1 cellular context compared by ENCODE assay signal in the genomic region with DNA sequence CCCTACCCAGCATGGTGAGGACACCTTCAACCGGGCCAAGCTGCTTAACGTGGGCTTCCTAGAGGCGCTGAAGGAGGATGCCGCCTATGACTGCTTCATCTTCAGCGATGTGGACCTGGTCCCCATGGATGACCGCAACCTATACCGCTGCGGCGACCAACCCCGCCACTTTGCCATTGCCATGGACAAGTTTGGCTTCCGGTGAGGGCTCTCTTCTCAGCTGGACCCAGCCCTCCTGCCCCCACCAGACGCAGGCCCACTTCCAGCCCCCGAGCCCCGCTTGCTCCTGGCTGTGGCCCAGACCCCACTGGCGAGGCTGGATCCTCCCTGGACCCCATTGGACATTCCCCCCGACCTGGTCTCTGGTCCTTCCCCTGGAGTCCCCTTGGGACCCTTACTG.
TF ChIP-seq lines count a peak whose summit lies in the region.

No MANE protein-coding gene starts in this region.

TF ChIP-seq in HepG2, 621 proteins besides CTCF, POLR2A, EP300 and RAD21:
- TF ChIP-seq IKZF1 (IDR thresholded peaks at IDR 0.05) (no peak), RBFOX2 (IDR thresholded peaks at IDR 0.05; ENCODE audit: low read depth, low read length) (0 out of 2 replicates have a peak, but pooled peaks have one; percentile 11), ZBTB33 (CRISPR knock-in tag; IDR thresholded peaks at IDR 0.05) (peak; percentile 37; the same call in 1 of the 2 replicates), CBX2 (IDR thresholded peaks at IDR 0.05; ENCODE audit: low read depth, low read length) (no peak), CBX2 (CRISPR knock-in tag; IDR thresholded peaks at IDR 0.05; ENCODE audit: low read depth) (no peak)
- TF ChIP-seq, protein P1, sequence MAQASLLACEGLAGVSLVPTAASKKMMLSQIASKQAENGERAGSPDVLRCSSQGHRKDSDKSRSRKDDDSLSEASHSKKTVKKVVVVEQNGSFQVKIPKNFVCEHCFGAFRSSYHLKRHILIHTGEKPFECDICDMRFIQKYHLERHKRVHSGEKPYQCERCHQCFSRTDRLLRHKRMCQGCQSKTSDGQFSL (CRISPR knock-in tag; IDR thresholded peaks at IDR 0.05) = no peak
